ENCODE assay signal across 10 cellular contexts in genomic region chr11:66337103-66337899, GRCh38. TPM values are rescaled to one million over a fixed set of nuclear protein-coding genes. Genes with fewer than 3 reads are reported as not detected.
A peak's percentile ranks its signal among the peaks of the same experiment; 100 is the strongest.
DNase-seq lines count a peak whose midpoint lies in the region; ATAC-seq and TF ChIP-seq lines count a peak whose summit lies in the region.
"Had no signal": no experiment of that assay in that cellular context is flagged by ENCODE, and none has a peak within 500 bp of the region (broad histone marks: within the 10 kb centered on the region; RNA-seq: fewer than 3 reads in every experiment).

No MANE protein-coding gene starts in this region.

- H3K36me3 Mint-ChIP-seq in brain: peaks cover 20% of the 10 kb centered on the region

- H3K4me1 ChIP-seq in ACC112 (ENCODE audit: control insufficient read depth, insufficient read depth, low read length, unreplicated experiment) (peaks cover 31% of the 10 kb centered on the region), HUES48 (ENCODE audit: control insufficient read depth, insufficient read depth, low read length) (peaks cover 18% of the 10 kb centered on the region), mesodermal cell (ENCODE audit: control insufficient read depth, insufficient read depth, low read length, poor library complexity, severe bottlenecking) (peaks cover 27% of the 10 kb centered on the region)
- H3K4me1 ChIP-seq: parathyroid adenoma had no signal

- H3K4me1 Mint-ChIP-seq in brain: peaks cover 36% of the 10 kb centered on the region

- H3K36me3 ChIP-seq in ACC112 (ENCODE audit: insufficient read depth, low read length) (peaks cover 8% of the 10 kb centered on the region; the same call in 1 of the 2 replicates), HUES48 (ENCODE audit: control insufficient read depth, insufficient read depth, low read length) (peaks cover 49% of the 10 kb centered on the region), mesodermal cell (ENCODE audit: control insufficient read depth, insufficient read depth, low read length) (peaks cover 70% of the 10 kb centered on the region)

- no peak for TF ChIP-seq CTCF in brain (conservative IDR thresholded peaks at IDR 0.05)

- ATAC-seq in HG03565 (IDR thresholded peaks at IDR 0.05; ENCODE audit: unreplicated experiment): no peak

- H2AFZ ChIP-seq in ACC112 (ENCODE audit: low read length, unreplicated experiment): no peak overlapping the region
- H2AFZ ChIP-seq: parathyroid adenoma had no signal

- H3K27ac Mint-ChIP-seq in brain: peak overlapping the region; percentile 85 to 98 (median 92)

- peaks cover 31% of the 10 kb centered on the region for H3K79me2 ChIP-seq in ACC112 (ENCODE audit: control insufficient read depth, insufficient read depth, low read length, unreplicated experiment)
- H3K79me2 ChIP-seq: parathyroid adenoma had no signal

- H3K27me3 ChIP-seq in ACC112 (ENCODE audit: insufficient read depth, low read length): no peaks in the 10 kb centered on the region
- H3K27me3 ChIP-seq in HUES48 (ENCODE audit: control insufficient read depth, insufficient read depth, low read length): no peaks in the 10 kb centered on the region
- H3K27me3 ChIP-seq: colonic mucosa had no signal

- peaks cover 3% of the 10 kb centered on the region for H3K27me3 Mint-ChIP-seq in brain

- peak overlapping the region; percentile 73 to 94 (median 87) for H3K4me3 Mint-ChIP-seq in brain

- no peaks in the 10 kb centered on the region for H3K9me3 ChIP-seq in HUES48 (ENCODE audit: control insufficient read depth, insufficient read depth, low read length)
- no peaks in the 10 kb centered on the region for H3K9me3 ChIP-seq in mesodermal cell (ENCODE audit: control insufficient read depth, low read length)
- H3K9me3 ChIP-seq: colonic mucosa had no signal

- 81 to 89% methylated on average over 13 of the region's 18 CpGs for WGBS in mesodermal cell (ENCODE audit: insufficient coverage in 2 of 2), 2 experiments

- H3K4me3 ChIP-seq in ACC112 (ENCODE audit: low read depth, low read length): peak overlapping the region; percentile 18
- H3K4me3 ChIP-seq in HUES48 (ENCODE audit: low read depth, low read length): no peak overlapping the region
- no peak overlapping the region for H3K4me3 ChIP-seq in mesodermal cell (ENCODE audit: extremely low read depth, insufficient read depth, low read length, poor library complexity, severe bottlenecking)

- H3K9ac ChIP-seq in HUES48 (ENCODE audit: low read depth, low read length): no peak overlapping the region
- H3K9ac ChIP-seq: parathyroid adenoma had no signal

- no peaks in the 10 kb centered on the region for H3K9me3 Mint-ChIP-seq in brain

- H3K27ac ChIP-seq in ACC112 (ENCODE audit: low read depth, low read length) (peak overlapping the region; percentile 99), HUES48 (ENCODE audit: low read depth, low read length) (peak overlapping the region; percentile 65), mesodermal cell (ENCODE audit: low read depth, low read length, severe bottlenecking) (peak overlapping the region; percentile 92)

- DNase-seq in NCI-H2196 (lab: John Stamatoyannopoulos, UW; ENCODE audit: unreplicated experiment): no peak
- no peak for DNase-seq in cerebellar nuclear complex (lab: John Stamatoyannopoulos, UW)
- DNase-seq in AML-193 (lab: John Stamatoyannopoulos, UW): no peak
- DNase-seq: colonic mucosa had no signal

RNA-seq across cellular contexts. Expression of gene RIN1, which starts 1.1 kb away (rescaled TPM):
- polyA plus RNA-seq in brain (ENCODE audit: insufficient read depth, low read depth, low replicate concordance): 3.2 TPM
- polyA plus RNA-seq in mesodermal cell (2013, experiment 1 of 2): 11.6 TPM
- polyA plus RNA-seq in mesodermal cell (2013, experiment 2 of 2): 8.9 TPM

RNA-seq across cellular contexts. Expression of gene BRMS1, which starts 7.6 kb away (rescaled TPM):
- polyA plus RNA-seq in brain (ENCODE audit: insufficient read depth, low read depth, low replicate concordance): 67.0 TPM
- polyA plus RNA-seq in mesodermal cell (2013, experiment 1 of 2): 29.0 TPM
- 23.3 TPM for polyA plus RNA-seq in mesodermal cell (2013, experiment 2 of 2)

RNA-seq across cellular contexts. Expression of gene B4GAT1, which starts 10.1 kb away (rescaled TPM):
- 89.5 TPM for polyA plus RNA-seq in brain (ENCODE audit: insufficient read depth, low read depth, low replicate concordance)
- 38.6 TPM for polyA plus RNA-seq in mesodermal cell (2013, experiment 1 of 2)
- 37.6 TPM for polyA plus RNA-seq in mesodermal cell (2013, experiment 2 of 2)

RNA-seq across cellular contexts. Expression of gene CD248, which starts 20.5 kb away (rescaled TPM):
- polyA plus RNA-seq in brain (ENCODE audit: insufficient read depth, low read depth, low replicate concordance): 14.3 TPM
- 40.0 TPM for polyA plus RNA-seq in mesodermal cell (2013, experiment 1 of 2)
- polyA plus RNA-seq in mesodermal cell (2013, experiment 2 of 2): 37.8 TPM

RNA-seq across cellular contexts. Expression of gene SLC29A2, which starts 34.3 kb away (rescaled TPM):
- polyA plus RNA-seq in brain (ENCODE audit: insufficient read depth, low read depth, low replicate concordance): 4.8 TPM
- polyA plus RNA-seq in mesodermal cell (2013, experiment 1 of 2): 19.0 TPM
- 16.5 TPM for polyA plus RNA-seq in mesodermal cell (2013, experiment 2 of 2)
